ENCODE assay signal across 36 cellular contexts in genomic region chr5:176588297-176588696, GRCh38. TPM values are rescaled to one million over a fixed set of nuclear protein-coding genes. Genes with fewer than 3 reads are reported as not detected.
"Had no signal": no experiment of that assay in that cellular context is flagged by ENCODE, and none has a peak within 500 bp of the region (broad histone marks: within the 10 kb centered on the region; RNA-seq: fewer than 3 reads in every experiment).

No MANE protein-coding gene starts in this region.

- ATAC-seq: gastroesophageal sphincter, heart left ventricle, left colon, sciatic nerve, T-helper 17 cell had no signal

- H3K27me3 Mint-ChIP-seq: activated CD4-positive, alpha-beta memory T cell treated with anti-CD3 and anti-CD28 coated beads, Interleukin-2, amount 10 ng/mL, durations not matched to agents 7 days and 5 days; activated CD4-positive, alpha-beta T cell treated with anti-CD3 and anti-CD28 coated beads, Interleukin-2, amount 10 ng/mL, durations not matched to agents 24 days and 14 days; activated naive CD4-positive, alpha-beta T cell treated with anti-CD3 and anti-CD28 coated beads, Interleukin-2, amount 10 ng/mL, durations not matched to agents 7 days and 5 days; activated T-cell treated with anti-CD3 and anti-CD28 coated beads, Interleukin-2, amount 50 U/mL, for 24 hours; stimulated activated naive CD8-positive, alpha-beta T cell treated with anti-CD3 and anti-CD28 coated beads, Interleukin-15, Interleukin-2, amounts not matched to agents 100 ng/mL and 50 ng/mL, for 24 hours; T-helper 17 cell; type B pancreatic cell had no signal

- H3K4me3 ChIP-seq: gastroesophageal sphincter, heart left ventricle, skin epidermis, thoracic aorta had no signal

- H3K4me3 Mint-ChIP-seq: activated CD4-positive, alpha-beta memory T cell treated with anti-CD3 and anti-CD28 coated beads, Interleukin-2, amount 10 ng/mL, durations not matched to agents 7 days and 5 days; activated CD4-positive, alpha-beta T cell treated with anti-CD3 and anti-CD28 coated beads, Interleukin-2, amount 10 ng/mL, durations not matched to agents 24 days and 14 days; activated naive CD4-positive, alpha-beta T cell treated with anti-CD3 and anti-CD28 coated beads, Interleukin-2, amount 10 ng/mL, durations not matched to agents 7 days and 5 days; activated T-cell treated with anti-CD3 and anti-CD28 coated beads, Interleukin-2, amount 50 U/mL, for 24 hours; immature natural killer cell; mesothelial cell of epicardium; stimulated activated naive CD8-positive, alpha-beta T cell treated with anti-CD3 and anti-CD28 coated beads, Interleukin-15, Interleukin-2, amounts not matched to agents 100 ng/mL and 50 ng/mL, for 24 hours; T-helper 17 cell; type B pancreatic cell had no signal

- H3K36me3 Mint-ChIP-seq: immature natural killer cell, mesothelial cell of epicardium, naive B cell had no signal

- DNase-seq: activated CD4-positive, alpha-beta memory T cell treated with anti-CD3 and anti-CD28 coated beads, Interleukin-2, amount 10 ng/mL, durations not matched to agents 7 days and 5 days; activated CD4-positive, alpha-beta T cell treated with anti-CD3 and anti-CD28 coated beads, Interleukin-2, amount 10 ng/mL, durations not matched to agents 24 days and 14 days; activated CD4-positive, CD25-positive, alpha-beta regulatory T cell treated with anti-CD3 and anti-CD28 coated beads, Interleukin-2, amount 50 U/mL, for 72 hours; activated CD8-positive, alpha-beta memory T cell treated with anti-CD3 and anti-CD28 coated beads, Interleukin-2, amount 50 U/mL, for 48 hours; activated gamma-delta T cell; activated naive CD4-positive, alpha-beta T cell treated with anti-CD3 and anti-CD28 coated beads, Interleukin-2, amount 10 ng/mL, durations not matched to agents 7 days and 5 days; activated T-cell treated with anti-CD3 and anti-CD28 coated beads, Interleukin-2, amount 50 U/mL, for 24 hours; effector CD8-positive, alpha-beta T cell; heart left ventricle; hypothalamus; immature natural killer cell; kidney; left colon; mammary epithelial cell; naive B cell; stimulated activated CD4-positive, alpha-beta T cell treated with anti-CD3 and anti-CD28 coated beads, Interleukin-12 subunit alpha, Interleukin-12 subunit beta, amount 100 ng/mL, for 4 hours; stimulated activated CD4-positive, alpha-beta T cell treated with anti-CD3 and anti-CD28 coated beads, Interleukin-4, amount 100 ng/mL, for 1 hour; T-helper 17 cell; T1000; WERI-Rb-1 had no signal

- H3K4me1 Mint-ChIP-seq: activated CD4-positive, alpha-beta memory T cell treated with anti-CD3 and anti-CD28 coated beads, Interleukin-2, amount 10 ng/mL, durations not matched to agents 7 days and 5 days; activated CD4-positive, alpha-beta T cell treated with anti-CD3 and anti-CD28 coated beads, Interleukin-2, amount 10 ng/mL, durations not matched to agents 24 days and 14 days; activated naive CD4-positive, alpha-beta T cell treated with anti-CD3 and anti-CD28 coated beads, Interleukin-2, amount 10 ng/mL, durations not matched to agents 7 days and 5 days; immature natural killer cell; mesothelial cell of epicardium; T-helper 17 cell had no signal

- H3K36me3 ChIP-seq: gastroesophageal sphincter, heart left ventricle, thoracic aorta had no signal

- H3K9me3 Mint-ChIP-seq: type B pancreatic cell had no signal

- H3K27ac Mint-ChIP-seq: activated CD4-positive, alpha-beta memory T cell treated with anti-CD3 and anti-CD28 coated beads, Interleukin-2, amount 10 ng/mL, durations not matched to agents 7 days and 5 days; activated CD4-positive, alpha-beta T cell treated with anti-CD3 and anti-CD28 coated beads, Interleukin-2, amount 10 ng/mL, durations not matched to agents 24 days and 14 days; activated naive CD4-positive, alpha-beta T cell treated with anti-CD3 and anti-CD28 coated beads, Interleukin-2, amount 10 ng/mL, durations not matched to agents 7 days and 5 days; activated T-cell treated with anti-CD3 and anti-CD28 coated beads, Interleukin-2, amount 50 U/mL, for 24 hours; mesothelial cell of epicardium; progenitor cell of endocrine pancreas; stimulated activated naive CD8-positive, alpha-beta T cell treated with anti-CD3 and anti-CD28 coated beads, Interleukin-15, Interleukin-2, amounts not matched to agents 100 ng/mL and 50 ng/mL, for 24 hours; T-helper 17 cell; type B pancreatic cell had no signal

- H3K27me3 ChIP-seq: heart left ventricle had no signal

- H3K27ac ChIP-seq: gastroesophageal sphincter, heart left ventricle, skin epidermis, thoracic aorta, WERI-Rb-1 had no signal

- H3K4me1 ChIP-seq: gastroesophageal sphincter, heart left ventricle had no signal

RNA-seq across cellular contexts. Expression of gene CDHR2, which starts 39.2 kb away (rescaled TPM):
- total RNA-seq: fibroblast of villous mesenchyme, renal cortical epithelial cell, thoracic aorta had no signal
- polyA plus RNA-seq: fibroblast of lung, immature natural killer cell had no signal

RNA-seq across cellular contexts. Expression of gene SNCB, which starts 42.0 kb away (rescaled TPM):
- total RNA-seq: activated CD4-positive, alpha-beta memory T cell treated with anti-CD3 and anti-CD28 coated beads, Interleukin-2, amount 10 ng/mL, durations not matched to agents 7 days and 5 days; activated CD4-positive, alpha-beta T cell treated with anti-CD3 and anti-CD28 coated beads, Interleukin-2, amount 10 ng/mL, durations not matched to agents 24 days and 14 days; fibroblast of villous mesenchyme; gastroesophageal sphincter; kidney; left colon; liver; mesothelial cell of epicardium; osteoblast; renal cortical epithelial cell; sciatic nerve; subcutaneous adipose tissue; T-helper 17 cell; thoracic aorta had no signal
- polyA plus RNA-seq: esophagus, heart left ventricle, liver had no signal

RNA-seq across cellular contexts. Expression of gene EIF4E1B, which starts 42.2 kb away (rescaled TPM):
- total RNA-seq: activated CD4-positive, alpha-beta memory T cell treated with anti-CD3 and anti-CD28 coated beads, Interleukin-2, amount 10 ng/mL, durations not matched to agents 7 days and 5 days; activated CD4-positive, alpha-beta T cell treated with anti-CD3 and anti-CD28 coated beads, Interleukin-2, amount 10 ng/mL, durations not matched to agents 24 days and 14 days; dermis microvascular lymphatic vessel endothelial cell; fibroblast of lung; fibroblast of villous mesenchyme; gastroesophageal sphincter; heart left ventricle; kidney; left colon; liver; mammary epithelial cell; mesothelial cell of epicardium; osteoblast; progenitor cell of endocrine pancreas; renal cortical epithelial cell; sciatic nerve; subcutaneous adipose tissue; T-helper 17 cell; thoracic aorta had no signal
- polyA plus RNA-seq: esophagus, fibroblast of lung, heart left ventricle, immature natural killer cell, liver, mammary epithelial cell had no signal
